In genomic region chr6:158242071-158242606, GRCh38 we compare ENCODE assay signal across 8 cellular contexts.
DNase-seq lines count a peak whose midpoint lies in the region; ATAC-seq and TF ChIP-seq lines count a peak whose summit lies in the region.
"Had no signal": no experiment of that assay in that cellular context is flagged by ENCODE, and none has a peak within 500 bp of the region (broad histone marks: within the 10 kb centered on the region; RNA-seq: fewer than 3 reads in every experiment).

No MANE protein-coding gene starts in this region.

- no peak for DNase-seq in activated B cell treated with CpG ODN at 0.5 μM for 24 hours
- DNase-seq in nephron progenitor cell: no peak
- no peak for DNase-seq in NCI-H187 (lab: John Stamatoyannopoulos, UW)
- DNase-seq in COLO829 (ENCODE audit: low spot score): no peak
- DNase-seq: NCI-H226 had no signal

- intact Hi-C loops in activated B cell treated with CpG ODN at 0.5 μM for 24 hours (cut with micrococcal nuclease): no loop called here

- POLR2A ChIA-PET in activated B cell treated with CpG ODN at 0.5 μM for 24 hours (lab: Charles Lee): interaction anchor here (1.3 kb wide), 1 partner anchor 9 kb away, joined by 4 read pairs; no protein-coding TSS in a partner anchor

- H3K4me1 Mint-ChIP-seq in activated B cell treated with CpG ODN at 0.5 μM for 24 hours (peaks cover 39% of the 10 kb centered on the region), nephron progenitor cell (peaks cover 27% of the 10 kb centered on the region)

- H3K9me3 Mint-ChIP-seq in activated B cell treated with CpG ODN at 0.5 μM for 24 hours: no peaks in the 10 kb centered on the region
- peaks cover 26% of the 10 kb centered on the region for H3K9me3 Mint-ChIP-seq in nephron progenitor cell

- peak overlapping the region; percentile 24 for H3K4me3 Mint-ChIP-seq in activated B cell treated with CpG ODN at 0.5 μM for 24 hours
- peak overlapping the region; percentile 9 for H3K4me3 Mint-ChIP-seq in nephron progenitor cell

- CTCF ChIA-PET in activated B cell treated with CpG ODN at 0.5 μM for 24 hours (lab: Charles Lee): interaction anchor here (1.0 kb wide), 1 partner anchor 145 kb away, joined by 3 read pairs; no protein-coding TSS in a partner anchor

- H3K27ac Mint-ChIP-seq in activated B cell treated with CpG ODN at 0.5 μM for 24 hours: peak overlapping the region; percentile 69
- peak overlapping the region; percentile 80 for H3K27ac Mint-ChIP-seq in nephron progenitor cell

- ATAC-seq in GM18511 (IDR thresholded peaks at IDR 0.05; ENCODE audit: unreplicated experiment) (peak; percentile 19), GM21825 (IDR thresholded peaks at IDR 0.05; ENCODE audit: unreplicated experiment) (peak; percentile 11), activated B cell treated with CpG ODN at 0.5 μM for 24 hours (ENCODE audit: low read depth) (no peak), GM18519 (IDR thresholded peaks at IDR 0.05; ENCODE audit: low FRiP score, unreplicated experiment) (no peak)

- TF ChIP-seq CTCF in activated B cell treated with CpG ODN at 0.5 μM for 24 hours (IDR thresholded peaks at IDR 0.05) (no peak), nephron progenitor cell (IDR thresholded peaks at IDR 0.05) (no peak)

- no peaks in the 10 kb centered on the region for H3K27me3 Mint-ChIP-seq in activated B cell treated with CpG ODN at 0.5 μM for 24 hours
- H3K27me3 Mint-ChIP-seq in nephron progenitor cell (ENCODE audit: low read depth, poor library complexity): no peaks in the 10 kb centered on the region

- H3K36me3 Mint-ChIP-seq in activated B cell treated with CpG ODN at 0.5 μM for 24 hours (ENCODE audit: low read depth): peaks cover 16% of the 10 kb centered on the region
- H3K36me3 Mint-ChIP-seq in nephron progenitor cell (ENCODE audit: low read depth): peaks cover 43% of the 10 kb centered on the region

Comparison
In these comparisons a context has a peak if more than half of its experiments do, and no peak if none do; other contexts are left out.
1. ATAC-seq: peak in GM18511 (single experiment) and GM21825 (single experiment); none in activated B cell treated with CpG ODN at 0.5 μM for 24 hours (single experiment) and GM18519 (single experiment).